In genomic region chr17:29051731-29052130, GRCh38 we compare ENCODE assay signal across 27 cellular contexts. TPM values are rescaled to one million over a fixed set of nuclear protein-coding genes. Genes with fewer than 3 reads are reported as not detected.
"Had no signal": no experiment of that assay in that cellular context is flagged by ENCODE, and none has a peak within 500 bp of the region (broad histone marks: within the 10 kb centered on the region; RNA-seq: fewer than 3 reads in every experiment).

No MANE protein-coding gene starts in this region.

- H3K4me1 Mint-ChIP-seq: activated naive CD8-positive, alpha-beta T cell treated with anti-CD3 and anti-CD28 coated beads, Interleukin-2, amount 10 ng/mL, durations not matched to agents 7 days and 5 days; naive B cell had no signal

- H3K27ac Mint-ChIP-seq: activated naive CD4-positive, alpha-beta T cell treated with anti-CD3 and anti-CD28 coated beads for 36 hours; activated naive CD8-positive, alpha-beta T cell treated with anti-CD3 and anti-CD28 coated beads, Interleukin-2, amount 10 ng/mL, durations not matched to agents 7 days and 5 days; activated T-cell treated with anti-CD3 and anti-CD28 coated beads, Interleukin-2, amount 50 U/mL, for 24 hours; T-helper 2 cell treated with Interferon-gamma antibody and Interleukin-4, amounts not matched to agents 5 μg/mL and 100 μg/mL, for 36 hours; type B pancreatic cell had no signal

- DNase-seq: activated CD4-positive, alpha-beta T cell treated with anti-CD3 and anti-CD28 coated beads for 1 hour; activated CD4-positive, alpha-beta T cell treated with anti-CD3 and anti-CD28 coated beads, Interleukin-2, amount 50 U/mL, for 1 hour; activated CD8-positive, alpha-beta memory T cell treated with anti-CD3 and anti-CD28 coated beads for 24 hours; activated CD8-positive, alpha-beta memory T cell treated with anti-CD3 and anti-CD28 coated beads, Interleukin-2, amount 50 U/mL, for 4 hours; activated effector memory CD4-positive, alpha-beta T cell treated with Interleukin-2 at 50 U/mL for 16 hours; activated naive CD4-positive, alpha-beta T cell treated with anti-CD3 and anti-CD28 coated beads for 36 hours; activated naive CD8-positive, alpha-beta T cell treated with anti-CD3 and anti-CD28 coated beads, Interleukin-2, amount 10 ng/mL, durations not matched to agents 7 days and 5 days; activated T-cell treated with anti-CD3 and anti-CD28 coated beads, Interleukin-2, amount 50 U/mL, for 24 hours; amygdala; effector memory CD4-positive, alpha-beta T cell; gastrocnemius medialis; hypothalamus; left cardiac atrium; mesenchymal stem cell; naive B cell; small intestine; stimulated activated CD8-positive, alpha-beta memory T cell treated with anti-CD3 and anti-CD28 coated beads, Interleukin-4, amount 100 ng/mL, for 48 hours; stimulated activated naive CD4-positive, alpha-beta T cell had no signal

- H3K36me3 Mint-ChIP-seq: activated naive CD8-positive, alpha-beta T cell treated with anti-CD3 and anti-CD28 coated beads, Interleukin-2, amount 10 ng/mL, durations not matched to agents 7 days and 5 days; naive B cell; type B pancreatic cell had no signal

- ATAC-seq: gastrocnemius medialis, left cardiac atrium, sciatic nerve, SK-N-SH treated with all-trans-retinoic acid at 6 μM for 48 hours had no signal

- H3K4me3 Mint-ChIP-seq: activated naive CD4-positive, alpha-beta T cell treated with anti-CD3 and anti-CD28 coated beads for 36 hours; activated naive CD8-positive, alpha-beta T cell treated with anti-CD3 and anti-CD28 coated beads, Interleukin-2, amount 10 ng/mL, durations not matched to agents 7 days and 5 days; activated T-cell treated with anti-CD3 and anti-CD28 coated beads, Interleukin-2, amount 50 U/mL, for 24 hours; naive B cell; neural crest cell; T-helper 2 cell treated with Interferon-gamma antibody and Interleukin-4, amounts not matched to agents 5 μg/mL and 100 μg/mL, for 36 hours; type B pancreatic cell had no signal

- H3K27me3 Mint-ChIP-seq: activated T-cell treated with anti-CD3 and anti-CD28 coated beads, Interleukin-2, amount 50 U/mL, for 24 hours had no signal

- H3K9me3 Mint-ChIP-seq: activated naive CD4-positive, alpha-beta T cell treated with anti-CD3 and anti-CD28 coated beads for 36 hours; activated naive CD8-positive, alpha-beta T cell treated with anti-CD3 and anti-CD28 coated beads, Interleukin-2, amount 10 ng/mL, durations not matched to agents 7 days and 5 days; activated T-cell treated with anti-CD3 and anti-CD28 coated beads, Interleukin-2, amount 50 U/mL, for 24 hours; naive B cell; neural crest cell; T-helper 2 cell treated with Interferon-gamma antibody and Interleukin-4, amounts not matched to agents 5 μg/mL and 100 μg/mL, for 36 hours; type B pancreatic cell had no signal

RNA-seq across cellular contexts. Expression of gene SEZ6, which starts 45.9 kb away (rescaled TPM):
- total RNA-seq: activated naive CD4-positive, alpha-beta T cell treated with anti-CD3 and anti-CD28 coated beads for 36 hours; activated naive CD8-positive, alpha-beta T cell treated with anti-CD3 and anti-CD28 coated beads, Interleukin-2, amount 10 ng/mL, durations not matched to agents 7 days and 5 days; gastrocnemius medialis; lower leg skin; mucosa of gallbladder; omental fat pad; sciatic nerve; thoracic aorta had no signal
